10 cellular contexts compared by ENCODE assay signal in genomic region chr1:152728986-152729385, GRCh38. TPM values are rescaled to one million over a fixed set of nuclear protein-coding genes. Genes with fewer than 3 reads are reported as not detected.
"Had no signal": no experiment of that assay in that cellular context is flagged by ENCODE, and none has a peak within 500 bp of the region (broad histone marks: within the 10 kb centered on the region; RNA-seq: fewer than 3 reads in every experiment).

No MANE protein-coding gene starts in this region.

- H3K4me2 ChIP-seq: GM23338 had no signal

- H3K36me3 ChIP-seq: HAP-1 had no signal

- H3K9me3 ChIP-seq: HAP-1 had no signal

- H3K4me3 ChIP-seq: GM23338, HAP-1 had no signal

- ATAC-seq: GM23338, HCT116 had no signal

- H2AFZ ChIP-seq: GM23338 had no signal

- DNase-seq: GOT3, H7, H9, HCEC 1CT, HFFc6 had no signal

- H3K4me1 ChIP-seq: HAP-1 had no signal

RNA-seq across cellular contexts. Expression of gene LCE4A, which starts 21.0 kb away (rescaled TPM):
- total RNA-seq: GM23338, H1, H4, H7, H9 had no signal
- polyA plus RNA-seq: GM23338, H1 had no signal

RNA-seq across cellular contexts. Expression of gene KPRP, which starts 28.8 kb away (rescaled TPM):
- total RNA-seq: GM23338, H1, H4, H7, H9, HFFc6 had no signal
- polyA plus RNA-seq: GM23338, H1 had no signal

RNA-seq across cellular contexts. Expression of gene LCE2A, which starts 30.8 kb away (rescaled TPM):
- total RNA-seq: GM23338, H1, H4, H7, H9 had no signal
- polyA plus RNA-seq: GM23338, H1 had no signal

RNA-seq across cellular contexts. Expression of gene LCE2B, which starts 43.1 kb away (rescaled TPM):
- total RNA-seq: GM23338, H1, H4, H7, H9, HFFc6 had no signal
- polyA plus RNA-seq: GM23338, H1 had no signal

RNA-seq across cellular contexts. Expression of gene LCE1F, which starts 46.0 kb away (rescaled TPM):
- total RNA-seq: GM23338, H1, H4, H7, H9, HFFc6 had no signal
- polyA plus RNA-seq: GM23338, H1 had no signal
